Comparison of ENCODE assay signal across 11 cellular contexts in genomic region chr13:66689628-66690027, GRCh38.
DNase-seq lines count a peak whose midpoint lies in the region; ATAC-seq, FAIRE-seq and TF ChIP-seq lines count a peak whose summit lies in the region.
"Had no signal": no experiment of that assay in that cellular context is flagged by ENCODE, and none has a peak within 500 bp of the region (broad histone marks: within the 10 kb centered on the region; RNA-seq: fewer than 3 reads in every experiment).

No MANE protein-coding gene starts in this region.

- POLR2A ChIA-PET in naive thymus-derived CD4-positive, alpha-beta T cell (lab: Charles Lee): no interaction called here

- DNase-seq in NCI-H524 (lab: John Stamatoyannopoulos, UW) (peak; percentile 15 to 57), NCI-H524 treated with DMSO at 0.1 percent for 48 hours (lab: John Stamatoyannopoulos, UW) (no peak), SJCRH30 (peak; percentile 7 to 46), fibroblast of villous mesenchyme (ENCODE audit: low read depth) (peak; percentile 5), smooth muscle cell (lab: John Stamatoyannopoulos, UW; ENCODE audit: unreplicated experiment) (no peak), pancreas (no peak), GM03348 (ENCODE audit: low spot score) (no peak)
- DNase-seq in naive thymus-derived CD4-positive, alpha-beta T cell: no peak

- TF ChIP-seq CTCF in fibroblast of villous mesenchyme (IDR thresholded peaks at IDR 0.05; ENCODE audit: insufficient read depth, low read depth, low read length) (no peak), smooth muscle cell (IDR thresholded peaks at IDR 0.05; ENCODE audit: borderline replicate concordance, insufficient read depth, poor library complexity, severe bottlenecking) (peak; percentile 29), pancreas (IDR thresholded peaks at IDR 0.05) (no peak)

- H3K9ac ChIP-seq in smooth muscle cell (ENCODE audit: low read depth): no peak overlapping the region
- H3K9ac ChIP-seq: BLaER1 treated with 17β-estradiol and CSF1 and Interleukin-3, amounts not matched to agents 10 nM and 100 nM had no signal

- H3K27me3 ChIP-seq in SJCRH30: no peaks in the 10 kb centered on the region
- H3K27me3 ChIP-seq in smooth muscle cell (ENCODE audit: low read depth): no peaks in the 10 kb centered on the region
- peaks cover 0 to 6% (median 0%) of the 10 kb centered on the region in 4 donors for H3K27me3 ChIP-seq in pancreas
- H3K27me3 ChIP-seq in naive thymus-derived CD4-positive, alpha-beta T cell (ENCODE audit: control insufficient read depth in 2 of 2, insufficient read depth in 2 of 2, low read length in 2 of 2): no peaks in the 10 kb centered on the region
- H3K27me3 ChIP-seq: BLaER1 treated with 17β-estradiol and CSF1 and Interleukin-3, amounts not matched to agents 10 nM and 100 nM; vagina had no signal

- H3K9me3 ChIP-seq in SJCRH30 (replicated peaks): no peaks in the 10 kb centered on the region
- H3K9me3 ChIP-seq in smooth muscle cell (replicated peaks; ENCODE audit: low read depth): no peaks in the 10 kb centered on the region
- no peaks in the 10 kb centered on the region for H3K9me3 ChIP-seq in pancreas
- H3K9me3 ChIP-seq in naive thymus-derived CD4-positive, alpha-beta T cell (ENCODE audit: control insufficient read depth in 2 of 3, low read length in 3 of 3): no peaks in the 10 kb centered on the region
- H3K9me3 ChIP-seq: vagina had no signal

- no peak overlapping the region for H3K4me3 Mint-ChIP-seq in naive thymus-derived CD4-positive, alpha-beta T cell
- H3K4me3 Mint-ChIP-seq: activated T-helper 1 cell treated with anti-CD3 and anti-CD28 coated beads, Interleukin-12 subunit alpha, Interleukin-12 subunit beta, Interleukin-2, Interleukin-4 antibody, amounts not matched to agents 30 ng/mL and 10 ng/mL and 1 ng/mL, durations not matched to agents 14 hours and 24 hours and 36 hours had no signal

- no peak for ATAC-seq in pancreas
- ATAC-seq in naive thymus-derived CD4-positive, alpha-beta T cell: no peak

- no peak for FAIRE-seq in pancreas (lab: Jason Lieb, UNC)

- no peaks in the 10 kb centered on the region for H3K79me2 ChIP-seq in smooth muscle cell (ENCODE audit: low read depth)

- intact Hi-C loops in pancreas (cut with DNase I): no loop called here
- intact Hi-C loops in naive thymus-derived CD4-positive, alpha-beta T cell (cut with micrococcal nuclease): no loop called here

- H3K9me3 Mint-ChIP-seq in naive thymus-derived CD4-positive, alpha-beta T cell: peaks cover 0 to 15% (median 4%) of the 10 kb centered on the region in 11 donors
- H3K9me3 Mint-ChIP-seq: activated T-helper 1 cell treated with anti-CD3 and anti-CD28 coated beads, Interleukin-12 subunit alpha, Interleukin-12 subunit beta, Interleukin-2, Interleukin-4 antibody, amounts not matched to agents 30 ng/mL and 10 ng/mL and 1 ng/mL, durations not matched to agents 14 hours and 24 hours and 36 hours had no signal

- H4K20me1 ChIP-seq in smooth muscle cell (ENCODE audit: low read depth): no peaks in the 10 kb centered on the region
- H4K20me1 ChIP-seq: BLaER1 treated with 17β-estradiol and CSF1 and Interleukin-3, amounts not matched to agents 10 nM and 100 nM had no signal

- H3K27ac ChIP-seq in SJCRH30: no peak overlapping the region
- no peak overlapping the region for H3K27ac ChIP-seq in smooth muscle cell (ENCODE audit: low read depth)
- no peak overlapping the region for H3K27ac ChIP-seq in pancreas
- H3K27ac ChIP-seq in naive thymus-derived CD4-positive, alpha-beta T cell (ENCODE audit: low read depth, low read length): no peak overlapping the region
- H3K27ac ChIP-seq: BLaER1 treated with 17β-estradiol and CSF1 and Interleukin-3, amounts not matched to agents 10 nM and 100 nM; vagina had no signal

- CTCF ChIA-PET in naive thymus-derived CD4-positive, alpha-beta T cell (lab: Charles Lee): no interaction called here

- H3K27ac Mint-ChIP-seq in naive thymus-derived CD4-positive, alpha-beta T cell: no peak overlapping the region
- H3K27ac Mint-ChIP-seq: activated T-helper 1 cell treated with anti-CD3 and anti-CD28 coated beads, Interleukin-12 subunit alpha, Interleukin-12 subunit beta, Interleukin-2, Interleukin-4 antibody, amounts not matched to agents 30 ng/mL and 10 ng/mL and 1 ng/mL, durations not matched to agents 14 hours and 24 hours and 36 hours had no signal

- H3K36me3 ChIP-seq in SJCRH30: no peaks in the 10 kb centered on the region
- no peaks in the 10 kb centered on the region for H3K36me3 ChIP-seq in smooth muscle cell (ENCODE audit: low read depth)
- no peaks in the 10 kb centered on the region for H3K36me3 ChIP-seq in pancreas
- no peaks in the 10 kb centered on the region for H3K36me3 ChIP-seq in naive thymus-derived CD4-positive, alpha-beta T cell (ENCODE audit: control insufficient read depth in 2 of 3, insufficient read depth in 3 of 3, low read length in 3 of 3)
- H3K36me3 ChIP-seq: vagina had no signal

- H3F3A ChIP-seq in smooth muscle cell (ENCODE audit: low read depth): no peaks in the 10 kb centered on the region

- no peaks in the 10 kb centered on the region for H3K27me3 Mint-ChIP-seq in naive thymus-derived CD4-positive, alpha-beta T cell

- H3K4me1 Mint-ChIP-seq in naive thymus-derived CD4-positive, alpha-beta T cell: no peaks in the 10 kb centered on the region

- H3K36me3 Mint-ChIP-seq in naive thymus-derived CD4-positive, alpha-beta T cell: no peaks in the 10 kb centered on the region

- H3K4me2 ChIP-seq in smooth muscle cell: peak overlapping the region; percentile 41

- 20% methylated on average over 4 of the region's 4 CpGs for WGBS in smooth muscle cell (ENCODE audit: low lambda C conversion rate)
- 17 to 19% methylated on average over 4 of the region's 4 CpGs for WGBS in pancreas, 2 donors

- H2AFZ ChIP-seq in smooth muscle cell (ENCODE audit: low read depth): peak overlapping the region; percentile 44

- H3K4me3 ChIP-seq in SJCRH30 (no peak overlapping the region), fibroblast of villous mesenchyme (ENCODE audit: low read depth, low read length) (no peak overlapping the region), smooth muscle cell (no peak overlapping the region), pancreas (no peak overlapping the region)
- H3K4me3 ChIP-seq in naive thymus-derived CD4-positive, alpha-beta T cell (ENCODE audit: low read length): no peak overlapping the region
- H3K4me3 ChIP-seq: BLaER1 treated with 17β-estradiol and CSF1 and Interleukin-3, amounts not matched to agents 10 nM and 100 nM; vagina had no signal

- H3K4me1 ChIP-seq in SJCRH30 (no peaks in the 10 kb centered on the region), smooth muscle cell (ENCODE audit: low read depth) (no peaks in the 10 kb centered on the region), pancreas (no peaks in the 10 kb centered on the region)
- H3K4me1 ChIP-seq in naive thymus-derived CD4-positive, alpha-beta T cell (ENCODE audit: control insufficient read depth in 2 of 2, insufficient read depth in 2 of 2, low read length in 2 of 2): no peaks in the 10 kb centered on the region
- H3K4me1 ChIP-seq: vagina had no signal

Comparison
In these comparisons a context has a peak if more than half of its experiments do, and no peak if none do; other contexts are left out.
1. DNase-seq: peak in NCI-H524 (2 of 2), SJCRH30 (2 of 2) and fibroblast of villous mesenchyme (single experiment); none in NCI-H524 treated with DMSO at 0.1 percent for 48 hours (single experiment), smooth muscle cell (single experiment), pancreas (0 of 6), naive thymus-derived CD4-positive, alpha-beta T cell (0 of 9) and GM03348 (single experiment).